In genomic region chrX:153689654-153690465, GRCh38 we compare ENCODE assay signal across 8 cellular contexts. TPM values are rescaled to one million over a fixed set of nuclear protein-coding genes. Genes with fewer than 3 reads are reported as not detected.
A peak's percentile ranks its signal among the peaks of the same experiment; 100 is the strongest.
DNase-seq lines count a peak whose midpoint lies in the region; ATAC-seq and TF ChIP-seq lines count a peak whose summit lies in the region.
"Had no signal": no experiment of that assay in that cellular context is flagged by ENCODE, and none has a peak within 500 bp of the region (broad histone marks: within the 10 kb centered on the region; RNA-seq: fewer than 3 reads in every experiment).

No MANE protein-coding gene starts in this region.

- H3K4me3 ChIP-seq in HCT116 (replicated peaks in 1 of 2; ENCODE audit: low read depth in 1 of 2, low read length in 2 of 2) (peak overlapping the region; percentile 49 to 55), cardiac muscle cell (peak overlapping the region; percentile 51), skin epidermis (peak overlapping the region in 4 of 7 experiments; percentile 23 to 47 (median 28)), Karpas-422 (ENCODE audit: low read length) (no peak overlapping the region)

- no peak overlapping the region for H2AFZ ChIP-seq in HCT116 (ENCODE audit: low read depth, low read length, poor library complexity, severe bottlenecking)
- no peak overlapping the region for H2AFZ ChIP-seq in Karpas-422 (ENCODE audit: low read length)

- intact Hi-C loops in HCT116 (cut with micrococcal nuclease) = no loop called here
- intact Hi-C loops in activated B cell treated with CpG ODN at 0.5 μM for 24 hours (cut with micrococcal nuclease) = loop anchor here (5.0 to 10.0 kb wide), 2 partner anchors 32 to 75 kb away; partner anchors contain the start of genes ABCD1, BCAP31 and PLXNB3

- in situ Hi-C loops in GM13976 (cut with MboI; ENCODE audit: low sequenced_read_pairs, unreplicated experiment) = no loop called here

- no peak for TF ChIP-seq POLR2A in HCT116 (IDR thresholded peaks at IDR 0.05; ENCODE audit: borderline replicate concordance, extremely low read depth, insufficient read depth, insufficient read length)

- no peaks in the 10 kb centered on the region for H3K9me2 ChIP-seq in HCT116 (ENCODE audit: insufficient read depth)
- no peaks in the 10 kb centered on the region for H3K9me2 ChIP-seq in Karpas-422 (replicated peaks; ENCODE audit: insufficient read depth, low read length)

- H3K4me1 Mint-ChIP-seq in activated B cell treated with CpG ODN at 0.5 μM for 24 hours = no peaks in the 10 kb centered on the region

- TF ChIP-seq CTCF in HCT116 (IDR thresholded peaks at IDR 0.05 in 2 of 3, conservative IDR thresholded peaks at IDR 0.05 in 1 of 3; ENCODE audit: borderline replicate concordance in 1 of 3, insufficient read depth in 1 of 3, low read depth in 2 of 3, low read length in 2 of 3) = peak in 2 of 3 experiments; percentile 26 to 27; a peak in 3 of 6 replicates
- no peak for TF ChIP-seq CTCF in activated B cell treated with CpG ODN at 0.5 μM for 24 hours (IDR thresholded peaks at IDR 0.05)
- TF ChIP-seq CTCF in cardiac muscle cell (IDR thresholded peaks at IDR 0.05; ENCODE audit: low read depth, low read length) = no peak
- TF ChIP-seq CTCF in GM13976 (IDR thresholded peaks at IDR 0.05; ENCODE audit: borderline replicate concordance, control extremely low read depth, extremely low read depth, insufficient read depth, missing control alignments) = no peak

- no peaks in the 10 kb centered on the region for H3K9me3 Mint-ChIP-seq in activated B cell treated with CpG ODN at 0.5 μM for 24 hours

- H3K27ac ChIP-seq in HCT116 (ENCODE audit: low read depth, low read length) (peak overlapping the region; percentile 52; the same call in 1 of the 2 replicates), cardiac muscle cell (no peak overlapping the region), skin epidermis (peak overlapping the region in 2 of 21 experiments; percentile 11 to 54), Karpas-422 (ENCODE audit: low read length) (no peak overlapping the region)

- RAD21 ChIA-PET in HCT116 (lab: Charles Lee; ENCODE audit: low non-redundant PET in 1 of 2, low total read pairs in 2 of 2, uncharacterized antibody in 2 of 2, unreplicated experiment in 2 of 2) = no interaction called here

- peak overlapping the region; percentile 28 for H3K4me3 Mint-ChIP-seq in activated B cell treated with CpG ODN at 0.5 μM for 24 hours

- ATAC-seq in HCT116 (peak; percentile 49), activated B cell treated with CpG ODN at 0.5 μM for 24 hours (ENCODE audit: low read depth) (no peak)

- H3K4me2 ChIP-seq in HCT116 (ENCODE audit: low read length) (peak overlapping the region; percentile 74), Karpas-422 (ENCODE audit: low read depth, low read length, poor library complexity, severe bottlenecking) (no peak overlapping the region)

- no peak for DNase-seq in HCT116 (ENCODE audit: low read depth, low spot score)
- DNase-seq in activated B cell treated with CpG ODN at 0.5 μM for 24 hours = no peak
- no peak for DNase-seq in cardiac muscle cell (ENCODE audit: low read depth in 1 of 2, low spot score in 1 of 2)
- DNase-seq in Karpas-422 = no peak
- DNase-seq in GM13976 (ENCODE audit: low spot score) = no peak
- no peak for DNase-seq in amniotic stem cell (lab: John Stamatoyannopoulos, UW)

- no peak overlapping the region for H3K27ac Mint-ChIP-seq in activated B cell treated with CpG ODN at 0.5 μM for 24 hours

- POLR2A ChIA-PET in HCT116 (lab: Charles Lee) (no interaction called here), activated B cell treated with CpG ODN at 0.5 μM for 24 hours (lab: Charles Lee) (no interaction called here)

- H3K36me3 Mint-ChIP-seq in activated B cell treated with CpG ODN at 0.5 μM for 24 hours (ENCODE audit: low read depth) = peaks cover 3% of the 10 kb centered on the region

- BruUV-seq in HCT116 (replicated peaks; lab: Mats Ljungman, UMichigan) = no TSS peak

- H3K9me3 ChIP-seq in HCT116 (ENCODE audit: control insufficient read depth in 1 of 2, insufficient read depth in 1 of 2, low read depth in 1 of 2, low read length in 2 of 2) = no peaks in the 10 kb centered on the region
- H3K9me3 ChIP-seq in cardiac muscle cell (ENCODE audit: low read depth) = no peaks in the 10 kb centered on the region
- no peaks in the 10 kb centered on the region for H3K9me3 ChIP-seq in Karpas-422 (ENCODE audit: low read length)

- H3K27me3 ChIP-seq in HCT116 (ENCODE audit: insufficient read depth, low read length) = no peaks in the 10 kb centered on the region
- H3K27me3 ChIP-seq in cardiac muscle cell = no peaks in the 10 kb centered on the region
- H3K27me3 ChIP-seq in Karpas-422 (ENCODE audit: low read length) = no peaks in the 10 kb centered on the region

- H3K36me3 ChIP-seq in HCT116 (ENCODE audit: control insufficient read depth in 1 of 2, insufficient read depth in 2 of 2, low read length in 2 of 2) (no peaks in the 10 kb centered on the region), cardiac muscle cell (no peaks in the 10 kb centered on the region), Karpas-422 (ENCODE audit: insufficient read depth, low read length) (no peaks in the 10 kb centered on the region)

- TF ChIP-seq RAD21 in HCT116 (IDR thresholded peaks at IDR 0.05; ENCODE audit: low read depth) = no peak

- peaks cover 3% of the 10 kb centered on the region for H3K27me3 Mint-ChIP-seq in activated B cell treated with CpG ODN at 0.5 μM for 24 hours

- CTCF ChIA-PET in HCT116 (lab: Charles Lee) = no interaction called here
- CTCF ChIA-PET in activated B cell treated with CpG ODN at 0.5 μM for 24 hours (lab: Charles Lee) = no interaction called here

- no peaks in the 10 kb centered on the region for H4K20me1 ChIP-seq in HCT116 (ENCODE audit: insufficient read depth)
- no peaks in the 10 kb centered on the region for H4K20me1 ChIP-seq in Karpas-422 (ENCODE audit: insufficient read depth, low read depth, low read length)

- H3K9ac ChIP-seq in HCT116 (ENCODE audit: low read length) (peak overlapping the region; percentile 56), Karpas-422 (ENCODE audit: low read length) (no peak overlapping the region)

- H3K4me1 ChIP-seq in HCT116 (ENCODE audit: control insufficient read depth in 1 of 2, insufficient read depth in 2 of 2, low read length in 2 of 2) (peaks cover 4 to 24% of the 10 kb centered on the region in 2 experiments; a peak in 3 of 4 replicates), cardiac muscle cell (ENCODE audit: low read depth) (peaks cover 6% of the 10 kb centered on the region), Karpas-422 (ENCODE audit: low read length) (peaks cover 8% of the 10 kb centered on the region)

- H3K79me2 ChIP-seq in HCT116 (ENCODE audit: insufficient read depth, low read length) = peaks cover 22% of the 10 kb centered on the region
- no peaks in the 10 kb centered on the region for H3K79me2 ChIP-seq in Karpas-422 (ENCODE audit: low read length)

TF ChIP-seq in HCT116, 20 proteins besides CTCF, POLR2A, EP300 and RAD21:
- TF ChIP-seq ZBTB33 (IDR thresholded peaks at IDR 0.05; ENCODE audit: extremely low read depth, insufficient replicate concordance, low read length) (no peak), YY1 (IDR thresholded peaks at IDR 0.05; ENCODE audit: extremely low read depth, insufficient replicate concordance, low read depth, low read length) (no peak), ZNF274 (IDR thresholded peaks at IDR 0.05; ENCODE audit: low read depth, low read length) (no peak)

RNA-seq across cellular contexts. Expression of gene SLC6A8, which starts 2.1 kb away (rescaled TPM):
- total RNA-seq in HCT116 (2021; ENCODE audit: unreplicated experiment) (101 TPM), activated B cell treated with CpG ODN at 0.5 μM for 24 hours (0.81 and 1.2 TPM in 2 replicates), cardiac muscle cell (23.7 and 29.0 TPM in 2 replicates)
- polyA plus RNA-seq in HCT116 (2012) = 73.3 and 82.9 TPM in 2 replicates
- polyA plus RNA-seq in cardiac muscle cell = 35.8 and 37.3 TPM in 2 replicates
- total RNA-seq in Karpas-422 (2014; rRNA removed; shearing (Covaris generic); ENCODE audit: low replicate concordance) = 0.14 TPM in 1 of 2 replicates, not detected in the other

RNA-seq across cellular contexts. Expression of gene PNCK, which starts 16.2 kb away (rescaled TPM):
- total RNA-seq in HCT116 (2021; ENCODE audit: unreplicated experiment) = 0.84 TPM
- 0.26 and 0.64 TPM in 2 replicates for polyA plus RNA-seq in HCT116 (2012)
- not detected in 2 replicates for total RNA-seq in activated B cell treated with CpG ODN at 0.5 μM for 24 hours
- total RNA-seq in cardiac muscle cell = 19.4 and 23.5 TPM in 2 replicates
- polyA plus RNA-seq in cardiac muscle cell = 14.5 and 25.5 TPM in 2 replicates
- not detected in 2 replicates for total RNA-seq in Karpas-422 (2014; rRNA removed; shearing (Covaris generic); ENCODE audit: low replicate concordance)

RNA-seq across cellular contexts. Expression of gene BCAP31, which starts 34.3 kb away (rescaled TPM):
- total RNA-seq in HCT116 (2021; ENCODE audit: unreplicated experiment) = 185 TPM
- 212 and 229 TPM in 2 replicates for polyA plus RNA-seq in HCT116 (2012)
- 90.5 and 90.7 TPM in 2 replicates for total RNA-seq in activated B cell treated with CpG ODN at 0.5 μM for 24 hours
- 74.7 and 94.0 TPM in 2 replicates for total RNA-seq in cardiac muscle cell
- 189 and 269 TPM in 2 replicates for polyA plus RNA-seq in cardiac muscle cell
- 99.7 and 110 TPM in 2 replicates for total RNA-seq in Karpas-422 (2014; rRNA removed; shearing (Covaris generic); ENCODE audit: low replicate concordance)

RNA-seq across cellular contexts. Expression of gene ABCD1, which starts 34.8 kb away (rescaled TPM):
- 7.1 TPM for total RNA-seq in HCT116 (2021; ENCODE audit: unreplicated experiment)
- polyA plus RNA-seq in HCT116 (2012) = 7.8 and 9.9 TPM in 2 replicates
- 2.6 and 2.8 TPM in 2 replicates for total RNA-seq in activated B cell treated with CpG ODN at 0.5 μM for 24 hours
- 23.8 and 28.7 TPM in 2 replicates for total RNA-seq in cardiac muscle cell
- 14.6 and 15.3 TPM in 2 replicates for polyA plus RNA-seq in cardiac muscle cell
- total RNA-seq in Karpas-422 (2014; rRNA removed; shearing (Covaris generic); ENCODE audit: low replicate concordance) = 1.9 and 4.1 TPM in 2 replicates

RNA-seq across cellular contexts. Expression of gene DUSP9, which starts 42.9 kb away (rescaled TPM):
- 14.2 TPM for total RNA-seq in HCT116 (2021; ENCODE audit: unreplicated experiment)
- polyA plus RNA-seq in HCT116 (2012) = 10.5 and 10.6 TPM in 2 replicates
- 0.10 TPM in 1 of 2 replicates, not detected in the other for total RNA-seq in activated B cell treated with CpG ODN at 0.5 μM for 24 hours
- total RNA-seq in cardiac muscle cell = 5.4 and 8.7 TPM in 2 replicates
- 6.8 and 8.7 TPM in 2 replicates for polyA plus RNA-seq in cardiac muscle cell
- not detected in 2 replicates for total RNA-seq in Karpas-422 (2014; rRNA removed; shearing (Covaris generic); ENCODE audit: low replicate concordance)
- total RNA-seq: mononuclear cell had no signal

Comparison
In these comparisons a context has a peak if more than half of its experiments do, and no peak if none do; other contexts are left out.
1. CTCF ChIP-seq: peak in HCT116 (2 of 3); none in activated B cell treated with CpG ODN at 0.5 μM for 24 hours (single experiment), cardiac muscle cell (single experiment) and GM13976 (single experiment).
2. RNA of gene SLC6A8, which starts 2.1 kb away (total RNA-seq): 101 TPM in HCT116 (single experiment) and 23.7 to 29.0 TPM in cardiac muscle cell; 0.81 to 1.2 TPM in activated B cell treated with CpG ODN at 0.5 μM for 24 hours and 0.14 TPM in Karpas-422; every median in the first group is over 10 times any median in the second.
3. RNA of gene PNCK, which starts 16.2 kb away (total RNA-seq): 19.4 to 23.5 TPM in cardiac muscle cell; 0.84 TPM in HCT116 (single experiment), not detected in activated B cell treated with CpG ODN at 0.5 μM for 24 hours and not detected in Karpas-422; every median in the first group is over 10 times any median in the second.